ENCODE assay signal across 31 cellular contexts in the genomic region with DNA sequence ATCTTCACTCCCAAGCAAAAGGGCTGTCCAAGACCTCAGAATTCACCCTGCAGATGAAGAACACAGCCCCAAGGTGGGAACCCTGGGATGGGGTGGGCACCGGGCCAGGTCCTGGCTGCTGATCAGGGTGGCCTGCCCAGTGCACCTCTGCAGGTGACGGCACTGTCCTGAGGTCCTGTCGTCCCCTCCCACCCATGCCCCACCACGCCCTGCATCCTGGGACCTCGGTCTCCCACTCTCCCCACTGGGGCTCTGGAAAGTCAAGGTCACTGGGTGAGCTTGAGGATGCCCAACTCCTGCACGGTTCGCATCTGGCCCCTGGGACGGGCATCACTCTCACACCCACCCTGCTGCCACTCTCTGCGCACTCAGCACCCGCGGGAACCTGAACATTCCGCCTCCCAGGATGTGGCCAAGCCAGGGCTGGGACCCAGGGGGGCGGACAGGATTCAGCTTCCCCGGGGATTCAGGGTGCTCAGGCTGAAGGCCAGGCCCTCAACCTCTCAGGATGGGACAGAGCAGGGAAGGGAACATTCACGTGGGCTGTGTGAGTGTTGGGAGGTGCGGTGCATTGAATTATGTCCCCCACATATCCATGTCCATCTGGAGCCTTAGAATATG.
DNase-seq lines count a peak whose midpoint lies in the region; ATAC-seq and TF ChIP-seq lines count a peak whose summit lies in the region.
"Had no signal": no experiment of that assay in that cellular context is flagged by ENCODE, and none has a peak within 500 bp of the region (broad histone marks: within the 10 kb centered on the region; RNA-seq: fewer than 3 reads in every experiment).

No MANE protein-coding gene starts in this region.

- TF ChIP-seq CTCF in CD14-positive monocyte (IDR thresholded peaks at IDR 0.05) (no peak), testis (IDR thresholded peaks at IDR 0.05) (no peak)

- intact Hi-C loops in CD14-positive monocyte (cut with micrococcal nuclease): no loop called here
- intact Hi-C loops in testis (cut with DNase I; ENCODE audit: low total_unique reads): no loop called here

- H3K9me3 ChIP-seq in testis: no peaks in the 10 kb centered on the region
- H3K9me3 ChIP-seq: pancreas had no signal

- no peaks in the 10 kb centered on the region for H3K27me3 ChIP-seq in testis
- H3K27me3 ChIP-seq: ascending aorta, pancreas had no signal

- ATAC-seq in left lobe of liver: no peak
- ATAC-seq in stimulated activated memory B cell treated with anti-CD40 and anti-IgM and Interleukin-4, amounts not matched to agents 10 μg/mL and 1 μg/mL and 100 μg/mL, for 72 hours: no peak
- no peak for ATAC-seq in GM21717 (IDR thresholded peaks at IDR 0.05; ENCODE audit: unreplicated experiment)
- ATAC-seq: activated CD8-positive, alpha-beta T cell treated with anti-CD3 and anti-CD28 coated beads, Interleukin-2, amount 10 ng/mL, durations not matched to agents 7 days and 5 days; effector memory CD8-positive, alpha-beta T cell; pancreas; stimulated activated naive CD8-positive, alpha-beta T cell treated with anti-CD3 and anti-CD28 coated beads, Interleukin-15, Interleukin-2, amounts not matched to agents 100 U/mL and 50 U/mL, for 24 hours had no signal

- H3K27me3 Mint-ChIP-seq in CD14-positive monocyte (ENCODE audit: low read depth in 3 of 3): peaks cover 5 to 16% (median 7%) of the 10 kb centered on the region in 3 donors
- H3K27me3 Mint-ChIP-seq in stimulated activated memory B cell treated with anti-CD40 and anti-IgM and Interleukin-4, amounts not matched to agents 10 μg/mL and 1 μg/mL and 100 μg/mL, for 72 hours: peaks cover 10% of the 10 kb centered on the region

- 77 to 84% methylated on average over 10 to 15 of the region's 16 CpGs for WGBS in testis, 2 donors

- H3K27ac ChIP-seq in testis: no peak overlapping the region
- H3K27ac ChIP-seq: ascending aorta, C4-2B, HL-60, pancreas, thoracic aorta had no signal

- no peak overlapping the region for H3K4me3 ChIP-seq in testis
- H3K4me3 ChIP-seq: ascending aorta, pancreas, smooth muscle cell, thoracic aorta had no signal

- no peaks in the 10 kb centered on the region for H3K36me3 ChIP-seq in testis (ENCODE audit: low read depth, missing control alignments)
- H3K36me3 ChIP-seq: ascending aorta, pancreas, thoracic aorta had no signal

- H3K36me3 Mint-ChIP-seq in CD14-positive monocyte: no peaks in the 10 kb centered on the region
- no peaks in the 10 kb centered on the region for H3K36me3 Mint-ChIP-seq in stimulated activated memory B cell treated with anti-CD40 and anti-IgM and Interleukin-4, amounts not matched to agents 10 μg/mL and 1 μg/mL and 100 μg/mL, for 72 hours

- H3K9me3 Mint-ChIP-seq in CD14-positive monocyte: peaks cover 8 to 21% (median 13%) of the 10 kb centered on the region in 7 donors
- H3K9me3 Mint-ChIP-seq in stimulated activated memory B cell treated with anti-CD40 and anti-IgM and Interleukin-4, amounts not matched to agents 10 μg/mL and 1 μg/mL and 100 μg/mL, for 72 hours: peaks cover 16% of the 10 kb centered on the region

- H3K4me1 ChIP-seq in testis: no peaks in the 10 kb centered on the region
- H3K4me1 ChIP-seq: ascending aorta, Caco-2, pancreas had no signal

- H3K4me1 Mint-ChIP-seq in CD14-positive monocyte: no peaks in the 10 kb centered on the region
- H3K4me1 Mint-ChIP-seq in stimulated activated memory B cell treated with anti-CD40 and anti-IgM and Interleukin-4, amounts not matched to agents 10 μg/mL and 1 μg/mL and 100 μg/mL, for 72 hours: no peaks in the 10 kb centered on the region

- peak overlapping the region in 1 of 2 donors; percentile 36 for H3K4me3 Mint-ChIP-seq in CD14-positive monocyte
- H3K4me3 Mint-ChIP-seq in stimulated activated memory B cell treated with anti-CD40 and anti-IgM and Interleukin-4, amounts not matched to agents 10 μg/mL and 1 μg/mL and 100 μg/mL, for 72 hours: no peak overlapping the region
- H3K4me3 Mint-ChIP-seq: activated CD8-positive, alpha-beta T cell treated with anti-CD3 and anti-CD28 coated beads, Interleukin-2, amount 10 ng/mL, durations not matched to agents 7 days and 5 days; effector memory CD8-positive, alpha-beta T cell had no signal

- H3K27ac Mint-ChIP-seq in CD14-positive monocyte: no peak overlapping the region
- no peak overlapping the region for H3K27ac Mint-ChIP-seq in stimulated activated memory B cell treated with anti-CD40 and anti-IgM and Interleukin-4, amounts not matched to agents 10 μg/mL and 1 μg/mL and 100 μg/mL, for 72 hours
- H3K27ac Mint-ChIP-seq: activated CD8-positive, alpha-beta T cell treated with anti-CD3 and anti-CD28 coated beads, Interleukin-2, amount 10 ng/mL, durations not matched to agents 7 days and 5 days had no signal

- DNase-seq in activated CD4-positive, CD25-positive, alpha-beta regulatory T cell treated with anti-CD3 and anti-CD28 coated beads, Interleukin-2, amount 50 U/mL, for 72 hours: peak; percentile 18
- DNase-seq in activated CD4-positive, CD25-positive, alpha-beta regulatory T cell (lab: John Stamatoyannopoulos, UW): no peak
- DNase-seq in CD14-positive monocyte (ENCODE audit: low spot score) (peak; percentile 33), left lobe of liver (ENCODE audit: low spot score) (peak; percentile 27), testis (peak; percentile 7), NCI-H1417 (lab: John Stamatoyannopoulos, UW) (no peak)
- DNase-seq: 8988T; activated CD8-positive, alpha-beta T cell treated with anti-CD3 and anti-CD28 coated beads, Interleukin-2, amount 10 ng/mL, durations not matched to agents 7 days and 5 days; activated gamma-delta T cell; activated T-cell treated with anti-CD3 and anti-CD28 coated beads for 4 hours; Caco-2; DMS79; effector memory CD8-positive, alpha-beta T cell; erythroblast; glutamatergic neuron; HCEC 1CT; KG1; NCI-H2081; NCI-H2227 treated with DMSO at 0.1 percent for 48 hours; NCI-H526 treated with DMSO at 0.1 percent for 48 hours; NK-92 treated with Interleukin-12 subunit alpha and Interleukin-12 subunit beta, amount 100 ng/mL, for 24 hours; stimulated activated CD4-positive, alpha-beta T cell treated with anti-CD3 and anti-CD28 coated beads, Interleukin-1b, Interleukin-23, amount 100 ng/mL, for 48 hours; stimulated activated naive CD8-positive, alpha-beta T cell treated with anti-CD3 and anti-CD28 coated beads, Interleukin-15, Interleukin-2, amounts not matched to agents 100 U/mL and 50 U/mL, for 24 hours had no signal

- TF ChIP-seq POLR2A in testis (IDR thresholded peaks at IDR 0.05): no peak

Comparison
In these comparisons a context has a peak if more than half of its experiments do, and no peak if none do; other contexts are left out.
1. DNase-seq: peak in activated CD4-positive, CD25-positive, alpha-beta regulatory T cell treated with anti-CD3 and anti-CD28 coated beads, Interleukin-2, amount 50 U/mL, for 72 hours (single experiment), CD14-positive monocyte (single experiment), left lobe of liver (single experiment) and testis (single experiment); none in activated CD4-positive, CD25-positive, alpha-beta regulatory T cell (0 of 4) and NCI-H1417 (0 of 3).